Comparison of ENCODE assay signal across 8 cellular contexts in genomic region chr11:727859-728748, GRCh38. TPM values are rescaled to one million over a fixed set of nuclear protein-coding genes. Genes with fewer than 3 reads are reported as not detected.
A peak's percentile ranks its signal among the peaks of the same experiment; 100 is the strongest.
DNase-seq lines count a peak whose midpoint lies in the region; ATAC-seq, FAIRE-seq and TF ChIP-seq lines count a peak whose summit lies in the region.

No MANE protein-coding gene starts in this region.

- H3K4me3 ChIP-seq in fibroblast of villous mesenchyme (ENCODE audit: low read depth, low read length) (no peak overlapping the region), suprapubic skin (no peak overlapping the region)

- peak; percentile 95 for DNase-seq in GM03348 (ENCODE audit: low spot score)
- peak; percentile 97 for DNase-seq in RCC 7860 (ENCODE audit: low spot score)
- DNase-seq in activated T-helper 9 cell treated with anti-CD3 and anti-CD28 coated beads, Interleukin-2, amount 50 U/mL, for 16 hours (ENCODE audit: low read depth), result peak; percentile 70
- DNase-seq in fibroblast of villous mesenchyme (ENCODE audit: low read depth), result peak; percentile 89
- peak in 47 of 56 donors; percentile 21 to 88 (median 60) for DNase-seq in nucleus accumbens (lab: John Stamatoyannopoulos, UW)
- peak; percentile 89 to 91 for DNase-seq in suprapubic skin (ENCODE audit: low spot score in 2 of 2)
- DNase-seq in occipital lobe (lab: John Stamatoyannopoulos, UW), result no peak

- no peak for TF ChIP-seq POLR2A in suprapubic skin (IDR thresholded peaks at IDR 0.05)

- peak; percentile 93 for FAIRE-seq in RCC 7860 (lab: Jason Lieb, UNC)

- peaks cover 47% of the 10 kb centered on the region for H3K4me1 ChIP-seq in suprapubic skin

- 58% methylated on average over 7 of the region's 31 CpGs for WGBS in suprapubic skin

- TF ChIP-seq CTCF in fibroblast of villous mesenchyme (IDR thresholded peaks at IDR 0.05; ENCODE audit: insufficient read depth, low read depth, low read length), result peak; percentile 99
- peak; percentile 96 for TF ChIP-seq CTCF in suprapubic skin (IDR thresholded peaks at IDR 0.05)

- peaks cover 5% of the 10 kb centered on the region for H3K27me3 ChIP-seq in suprapubic skin

- peaks cover 15% of the 10 kb centered on the region for H3K36me3 ChIP-seq in suprapubic skin

- peak overlapping the region; percentile 64 for H3K27ac ChIP-seq in suprapubic skin

- peak; percentile 54 for ATAC-seq in HG03280 (IDR thresholded peaks at IDR 0.05; ENCODE audit: unreplicated experiment)

- no peaks in the 10 kb centered on the region for H3K9me3 ChIP-seq in suprapubic skin

- no peak for TF ChIP-seq EP300 in suprapubic skin (IDR thresholded peaks at IDR 0.05)

RNA-seq across cellular contexts. Expression of gene TALDO1, which starts 19.2 kb away (rescaled TPM):
- total RNA-seq in fibroblast of villous mesenchyme, result 142 and 148 TPM in 2 replicates
- 100 to 1,000 TPM; 107 to 197 (median 179) TPM for total RNA-seq in suprapubic skin
- total RNA-seq in occipital lobe, result 61.0 TPM

RNA-seq across cellular contexts. Expression of gene EPS8L2, which starts 22.1 kb away (rescaled TPM):
- 42.5 and 55.3 TPM in 2 replicates for total RNA-seq in fibroblast of villous mesenchyme
- total RNA-seq in suprapubic skin, result 100 to 1,000 TPM; 107 to 193 (median 140) TPM
- 1.4 TPM for total RNA-seq in occipital lobe

RNA-seq across cellular contexts. Expression of gene TMEM80, which starts 32.5 kb away (rescaled TPM):
- total RNA-seq in fibroblast of villous mesenchyme (13.0 and 16.8 TPM in 2 replicates), suprapubic skin (10 to 100 TPM; 31.5 to 53.6 (median 39.1) TPM), occipital lobe (11.7 TPM)

RNA-seq across cellular contexts. Expression of gene DEAF1, which starts 33.1 kb away (rescaled TPM):
- 33.7 and 33.8 TPM in 2 replicates for total RNA-seq in fibroblast of villous mesenchyme
- 10 to 100 TPM; 37.0 to 60.6 (median 43.7) TPM for total RNA-seq in suprapubic skin
- total RNA-seq in occipital lobe, result 50.7 TPM

RNA-seq across cellular contexts. Expression of gene GATD1, which starts 49.2 kb away (rescaled TPM):
- total RNA-seq in fibroblast of villous mesenchyme (26.3 and 44.8 TPM in 2 replicates), suprapubic skin (10 to 100 TPM; 27.2 to 68.2 (median 46.0) TPM), occipital lobe (22.3 TPM)

Comparison
In these comparisons a context has a peak if more than half of its experiments do, and no peak if none do; other contexts are left out.
1. RNA of gene EPS8L2, which starts 22.1 kb away (total RNA-seq): 107 to 193 TPM in suprapubic skin and 42.5 to 55.3 TPM in fibroblast of villous mesenchyme; 1.4 TPM in occipital lobe (single experiment); every median in the first group is over 10 times any median in the second.